8 cellular contexts compared by ENCODE assay signal in genomic region chr4:9238461-9238860, GRCh38. TPM values are rescaled to one million over a fixed set of nuclear protein-coding genes. Genes with fewer than 3 reads are reported as not detected.
"Had no signal": no experiment of that assay in that cellular context is flagged by ENCODE, and none has a peak within 500 bp of the region (broad histone marks: within the 10 kb centered on the region; RNA-seq: fewer than 3 reads in every experiment).

No MANE protein-coding gene starts in this region.

RNA-seq across cellular contexts. Expression of gene USP17L15, which starts 4.3 kb away (rescaled TPM):
- total RNA-seq: dorsolateral prefrontal cortex; esophagus squamous epithelium; foreskin keratinocyte; left ventricle myocardium inferior; naive thymus-derived CD4-positive, alpha-beta T cell; occipital lobe; T-helper 1 cell treated with Interleukin-12 subunit alpha and Interleukin-12 subunit beta and Interleukin-4 antibody, amounts not matched to agents 30 ng/mL and 1 ng/mL, for 36 hours; upper lobe of left lung had no signal
- polyA plus RNA-seq: foreskin keratinocyte; naive thymus-derived CD4-positive, alpha-beta T cell had no signal

RNA-seq across cellular contexts. Expression of gene USP17L17, which starts 5.2 kb away (rescaled TPM):
- total RNA-seq: dorsolateral prefrontal cortex; esophagus squamous epithelium; foreskin keratinocyte; left ventricle myocardium inferior; naive thymus-derived CD4-positive, alpha-beta T cell; occipital lobe; T-helper 1 cell treated with Interleukin-12 subunit alpha and Interleukin-12 subunit beta and Interleukin-4 antibody, amounts not matched to agents 30 ng/mL and 1 ng/mL, for 36 hours; upper lobe of left lung had no signal
- polyA plus RNA-seq: foreskin keratinocyte; naive thymus-derived CD4-positive, alpha-beta T cell had no signal

RNA-seq across cellular contexts. Expression of gene USP17L18, which starts 10.0 kb away (rescaled TPM):
- total RNA-seq: dorsolateral prefrontal cortex; esophagus squamous epithelium; foreskin keratinocyte; left ventricle myocardium inferior; naive thymus-derived CD4-positive, alpha-beta T cell; occipital lobe; T-helper 1 cell treated with Interleukin-12 subunit alpha and Interleukin-12 subunit beta and Interleukin-4 antibody, amounts not matched to agents 30 ng/mL and 1 ng/mL, for 36 hours; upper lobe of left lung had no signal
- polyA plus RNA-seq: foreskin keratinocyte; naive thymus-derived CD4-positive, alpha-beta T cell had no signal

RNA-seq across cellular contexts. Expression of gene USP17L13, which starts 13.8 kb away (rescaled TPM):
- total RNA-seq: dorsolateral prefrontal cortex; esophagus squamous epithelium; foreskin keratinocyte; left ventricle myocardium inferior; naive thymus-derived CD4-positive, alpha-beta T cell; occipital lobe; T-helper 1 cell treated with Interleukin-12 subunit alpha and Interleukin-12 subunit beta and Interleukin-4 antibody, amounts not matched to agents 30 ng/mL and 1 ng/mL, for 36 hours; upper lobe of left lung had no signal
- polyA plus RNA-seq: foreskin keratinocyte; naive thymus-derived CD4-positive, alpha-beta T cell had no signal

RNA-seq across cellular contexts. Expression of gene USP17L19, which starts 14.7 kb away (rescaled TPM):
- total RNA-seq: dorsolateral prefrontal cortex; esophagus squamous epithelium; foreskin keratinocyte; left ventricle myocardium inferior; naive thymus-derived CD4-positive, alpha-beta T cell; occipital lobe; T-helper 1 cell treated with Interleukin-12 subunit alpha and Interleukin-12 subunit beta and Interleukin-4 antibody, amounts not matched to agents 30 ng/mL and 1 ng/mL, for 36 hours; upper lobe of left lung had no signal
- polyA plus RNA-seq: foreskin keratinocyte; naive thymus-derived CD4-positive, alpha-beta T cell had no signal
